Comparison of ENCODE assay signal across 14 cellular contexts in genomic region chr12:57272337-57273151, GRCh38. TPM values are rescaled to one million over a fixed set of nuclear protein-coding genes. Genes with fewer than 3 reads are reported as not detected.
DNase-seq lines count a peak whose midpoint lies in the region; ATAC-seq and TF ChIP-seq lines count a peak whose summit lies in the region.
"Had no signal": no experiment of that assay in that cellular context is flagged by ENCODE, and none has a peak within 500 bp of the region (broad histone marks: within the 10 kb centered on the region; RNA-seq: fewer than 3 reads in every experiment).

No MANE protein-coding gene starts in this region.

- DNase-seq in G401 (ENCODE audit: low spot score), result peak; percentile 60
- peak; percentile 100 for DNase-seq in SJCRH30
- peak; percentile 44 for DNase-seq in fibroblast of villous mesenchyme (ENCODE audit: low read depth)
- peak in 3 of 5 donors; percentile 37 to 46 (median 44) for DNase-seq in ovary
- no peak for DNase-seq in activated T-helper 2 cell treated with anti-CD3 and anti-CD28 coated beads, Interferon-gamma antibody, Interleukin-2, Interleukin-4, amounts not matched to agents 10 μg/mL and 5 μg/mL and 100 μg/mL, durations not matched to agents 14 hours and 24 hours and 36 hours (ENCODE audit: low spot score)
- no peak for DNase-seq in HAP-1 (ENCODE audit: low spot score in 2 of 2)
- no peak for DNase-seq in smooth muscle cell (lab: John Stamatoyannopoulos, UW; ENCODE audit: unreplicated experiment)
- DNase-seq: central memory CD4-positive, alpha-beta T cell; foreskin melanocyte; nucleus accumbens; SHP77; stimulated activated CD4-positive, alpha-beta T cell treated with anti-CD3 and anti-CD28 coated beads, Interleukin-1b, Interleukin-23, amount 100 ng/mL, for 48 hours; stimulated activated naive CD4-positive, alpha-beta T cell had no signal

- H3K4me1 Mint-ChIP-seq in activated T-helper 2 cell treated with anti-CD3 and anti-CD28 coated beads, Interferon-gamma antibody, Interleukin-2, Interleukin-4, amounts not matched to agents 10 μg/mL and 5 μg/mL and 100 μg/mL, durations not matched to agents 14 hours and 24 hours and 36 hours (ENCODE audit: low read depth), result peaks cover 9% of the 10 kb centered on the region

- H3K36me3 Mint-ChIP-seq in activated T-helper 2 cell treated with anti-CD3 and anti-CD28 coated beads, Interferon-gamma antibody, Interleukin-2, Interleukin-4, amounts not matched to agents 10 μg/mL and 5 μg/mL and 100 μg/mL, durations not matched to agents 14 hours and 24 hours and 36 hours (ENCODE audit: low read depth), result peaks cover 67% of the 10 kb centered on the region

- H3K4me2 ChIP-seq in smooth muscle cell, result no peak overlapping the region

- no peaks in the 10 kb centered on the region for H3F3A ChIP-seq in smooth muscle cell (ENCODE audit: low read depth)

- H3K27me3 ChIP-seq in SJCRH30, result no peaks in the 10 kb centered on the region
- H3K27me3 ChIP-seq in ovary, result no peaks in the 10 kb centered on the region
- no peaks in the 10 kb centered on the region for H3K27me3 ChIP-seq in HAP-1 (ENCODE audit: low read depth)
- H3K27me3 ChIP-seq in smooth muscle cell (ENCODE audit: low read depth), result no peaks in the 10 kb centered on the region

- peaks cover 40% of the 10 kb centered on the region for H3K4me1 ChIP-seq in SJCRH30
- H3K4me1 ChIP-seq in ovary (ENCODE audit: insufficient read depth), result peaks cover 5% of the 10 kb centered on the region
- no peaks in the 10 kb centered on the region for H3K4me1 ChIP-seq in HAP-1
- H3K4me1 ChIP-seq in smooth muscle cell (ENCODE audit: low read depth), result no peaks in the 10 kb centered on the region

- H3K27ac ChIP-seq in SJCRH30 (peak overlapping the region; percentile 98), ovary (no peak overlapping the region), smooth muscle cell (ENCODE audit: low read depth) (no peak overlapping the region)

- WGBS in ovary, 3 donors, result 27 to 37% (median 27%) methylated on average over 7 of the region's 7 CpGs
- 93% methylated on average over 5 of the region's 7 CpGs for WGBS in smooth muscle cell (ENCODE audit: low lambda C conversion rate)

- no peaks in the 10 kb centered on the region for H3K79me2 ChIP-seq in smooth muscle cell (ENCODE audit: low read depth)

- no peaks in the 10 kb centered on the region for H4K20me1 ChIP-seq in smooth muscle cell (ENCODE audit: low read depth)

- no peak for TF ChIP-seq EP300 in ovary (IDR thresholded peaks at IDR 0.05)

- H2AFZ ChIP-seq in smooth muscle cell (ENCODE audit: low read depth), result no peak overlapping the region

- no peaks in the 10 kb centered on the region for H3K9me3 ChIP-seq in SJCRH30 (replicated peaks)
- H3K9me3 ChIP-seq in ovary, result no peaks in the 10 kb centered on the region
- no peaks in the 10 kb centered on the region for H3K9me3 ChIP-seq in HAP-1
- no peaks in the 10 kb centered on the region for H3K9me3 ChIP-seq in smooth muscle cell (replicated peaks; ENCODE audit: low read depth)

- H3K9ac ChIP-seq in smooth muscle cell (ENCODE audit: low read depth), result no peak overlapping the region

- no peak for ATAC-seq in GM19397 (IDR thresholded peaks at IDR 0.05; ENCODE audit: unreplicated experiment)

- no peak overlapping the region for H3K4me3 Mint-ChIP-seq in activated T-helper 2 cell treated with anti-CD3 and anti-CD28 coated beads, Interferon-gamma antibody, Interleukin-2, Interleukin-4, amounts not matched to agents 10 μg/mL and 5 μg/mL and 100 μg/mL, durations not matched to agents 14 hours and 24 hours and 36 hours (ENCODE audit: low read depth)

- no peaks in the 10 kb centered on the region for H3K9me3 Mint-ChIP-seq in activated T-helper 2 cell treated with anti-CD3 and anti-CD28 coated beads, Interferon-gamma antibody, Interleukin-2, Interleukin-4, amounts not matched to agents 10 μg/mL and 5 μg/mL and 100 μg/mL, durations not matched to agents 14 hours and 24 hours and 36 hours

- TF ChIP-seq CTCF in fibroblast of villous mesenchyme (IDR thresholded peaks at IDR 0.05; ENCODE audit: insufficient read depth, low read depth, low read length) (no peak), ovary (IDR thresholded peaks at IDR 0.05) (no peak), smooth muscle cell (IDR thresholded peaks at IDR 0.05; ENCODE audit: borderline replicate concordance, insufficient read depth, poor library complexity, severe bottlenecking) (no peak)

- H3K4me3 ChIP-seq in SJCRH30, result peak overlapping the region; percentile 40
- no peak overlapping the region for H3K4me3 ChIP-seq in fibroblast of villous mesenchyme (ENCODE audit: low read depth, low read length)
- no peak overlapping the region for H3K4me3 ChIP-seq in ovary
- H3K4me3 ChIP-seq in HAP-1, result no peak overlapping the region
- H3K4me3 ChIP-seq in smooth muscle cell, result no peak overlapping the region

- H3K27me3 Mint-ChIP-seq in activated T-helper 2 cell treated with anti-CD3 and anti-CD28 coated beads, Interferon-gamma antibody, Interleukin-2, Interleukin-4, amounts not matched to agents 10 μg/mL and 5 μg/mL and 100 μg/mL, durations not matched to agents 14 hours and 24 hours and 36 hours (ENCODE audit: low read depth), result no peaks in the 10 kb centered on the region

- no peak overlapping the region for H3K27ac Mint-ChIP-seq in activated T-helper 2 cell treated with anti-CD3 and anti-CD28 coated beads, Interferon-gamma antibody, Interleukin-2, Interleukin-4, amounts not matched to agents 10 μg/mL and 5 μg/mL and 100 μg/mL, durations not matched to agents 14 hours and 24 hours and 36 hours

- no peak for TF ChIP-seq POLR2A in ovary (IDR thresholded peaks at IDR 0.05)

- H3K36me3 ChIP-seq in SJCRH30, result no peaks in the 10 kb centered on the region
- H3K36me3 ChIP-seq in ovary, result no peaks in the 10 kb centered on the region
- H3K36me3 ChIP-seq in HAP-1 (replicated peaks), result peaks cover 39% of the 10 kb centered on the region
- peaks cover 4% of the 10 kb centered on the region for H3K36me3 ChIP-seq in smooth muscle cell (ENCODE audit: low read depth)

- intact Hi-C loops in ovary (cut with DNase I), result no loop called here
- intact Hi-C loops in activated T-helper 2 cell treated with anti-CD3 and anti-CD28 coated beads, Interferon-gamma antibody, Interleukin-2, Interleukin-4, amounts not matched to agents 10 μg/mL and 5 μg/mL and 100 μg/mL, durations not matched to agents 14 hours and 24 hours and 36 hours (cut with micrococcal nuclease), result no loop called here

- in situ Hi-C loops in G401 (cut with HindIII; ENCODE audit: low sequenced_read_pairs) (no loop called here), HAP-1 (cut with MboI; ENCODE audit: low sequenced_read_pairs) (no loop called here)

RNA-seq across cellular contexts. Expression of gene STAC3, which starts 21.6 kb away (rescaled TPM):
- 0.14 TPM in 1 of 2 replicates, not detected in the other for total RNA-seq in G401 (2014; rRNA removed; shearing (Covaris generic))
- total RNA-seq in SJCRH30 (2014; rRNA removed; shearing (Covaris generic)), result 1,199 and 1,339 TPM in 2 replicates
- total RNA-seq in fibroblast of villous mesenchyme (0.32 and 1.3 TPM in 2 replicates), ovary (1 to 10 TPM in 6 of 7 donors, under 1 TPM in 1; 0.66 to 2.3 (median 1.8) TPM), smooth muscle cell (1.4 TPM in 1 of 2 replicates, not detected in the other)
- polyA plus RNA-seq in ovary (1 to 10 TPM in 1 of 2 donors, under 1 TPM in 1; 0.77 to 2.9 TPM), smooth muscle cell (not detected in 2 replicates)
- 5.6 and 6.1 TPM in 2 replicates for total RNA-seq in activated T-helper 2 cell treated with anti-CD3 and anti-CD28 coated beads, Interferon-gamma antibody, Interleukin-2, Interleukin-4, amounts not matched to agents 10 μg/mL and 5 μg/mL and 100 μg/mL, durations not matched to agents 14 hours and 24 hours and 36 hours

RNA-seq across cellular contexts. Expression of gene SHMT2, which starts 43.0 kb away (rescaled TPM):
- total RNA-seq in G401 (2014; rRNA removed; shearing (Covaris generic)), result 160 and 174 TPM in 2 replicates
- 1,504 and 1,712 TPM in 2 replicates for total RNA-seq in SJCRH30 (2014; rRNA removed; shearing (Covaris generic))
- total RNA-seq in fibroblast of villous mesenchyme, result 199 and 316 TPM in 2 replicates
- total RNA-seq in ovary, result 100 to 1,000 TPM in 1 of 7 donors, 10 to 100 TPM in 6; 32.3 to 185 (median 46.6) TPM
- polyA plus RNA-seq in ovary, result 10 to 100 TPM; 23.0 to 34.7 TPM
- 295 and 307 TPM in 2 replicates for total RNA-seq in activated T-helper 2 cell treated with anti-CD3 and anti-CD28 coated beads, Interferon-gamma antibody, Interleukin-2, Interleukin-4, amounts not matched to agents 10 μg/mL and 5 μg/mL and 100 μg/mL, durations not matched to agents 14 hours and 24 hours and 36 hours
- total RNA-seq in smooth muscle cell, result 82.1 and 117 TPM in 2 replicates
- 107 TPM in 2 replicates for polyA plus RNA-seq in smooth muscle cell

RNA-seq across cellular contexts. Expression of gene NXPH4, which starts 56.0 kb away (rescaled TPM):
- 0.49 TPM in 1 of 2 replicates, not detected in the other for total RNA-seq in G401 (2014; rRNA removed; shearing (Covaris generic))
- total RNA-seq in SJCRH30 (2014; rRNA removed; shearing (Covaris generic)), result 91.1 and 92.7 TPM in 2 replicates
- total RNA-seq in fibroblast of villous mesenchyme (1.3 and 1.6 TPM in 2 replicates), ovary (under 1 TPM in 1 of 7 donors, not detected in 6; 0.20 TPM), smooth muscle cell (1.6 and 3.9 TPM in 2 replicates)
- polyA plus RNA-seq in ovary (under 1 TPM in 1 of 2 donors, not detected in 1; 0.13 TPM), smooth muscle cell (8.5 and 10.7 TPM in 2 replicates)
- 0.82 and 0.90 TPM in 2 replicates for total RNA-seq in activated T-helper 2 cell treated with anti-CD3 and anti-CD28 coated beads, Interferon-gamma antibody, Interleukin-2, Interleukin-4, amounts not matched to agents 10 μg/mL and 5 μg/mL and 100 μg/mL, durations not matched to agents 14 hours and 24 hours and 36 hours

Comparison
In these comparisons a context has a peak if more than half of its experiments do, and no peak if none do; other contexts are left out.
1. DNase-seq: peak in G401 (single experiment), SJCRH30 (2 of 2), fibroblast of villous mesenchyme (single experiment) and ovary (3 of 5); none in activated T-helper 2 cell treated with anti-CD3 and anti-CD28 coated beads, Interferon-gamma antibody, Interleukin-2, Interleukin-4, amounts not matched to agents 10 μg/mL and 5 μg/mL and 100 μg/mL, durations not matched to agents 14 hours and 24 hours and 36 hours (single experiment), HAP-1 (0 of 2) and smooth muscle cell (single experiment).
2. RNA of gene STAC3, which starts 21.6 kb away (total RNA-seq): 1,199 to 1,339 TPM in SJCRH30; 5.6 to 6.1 TPM in activated T-helper 2 cell treated with anti-CD3 and anti-CD28 coated beads, Interferon-gamma antibody, Interleukin-2, Interleukin-4, amounts not matched to agents 10 μg/mL and 5 μg/mL and 100 μg/mL, durations not matched to agents 14 hours and 24 hours and 36 hours, 0.66 to 2.3 TPM in ovary, 1.4 TPM in smooth muscle cell, 0.32 to 1.3 TPM in fibroblast of villous mesenchyme and 0.14 TPM in G401; every median in the first group is over 100 times any median in the second.
3. RNA of gene NXPH4, which starts 56.0 kb away (total RNA-seq): 91.1 to 92.7 TPM in SJCRH30; 1.6 to 3.9 TPM in smooth muscle cell, 1.3 to 1.6 TPM in fibroblast of villous mesenchyme, 0.82 to 0.90 TPM in activated T-helper 2 cell treated with anti-CD3 and anti-CD28 coated beads, Interferon-gamma antibody, Interleukin-2, Interleukin-4, amounts not matched to agents 10 μg/mL and 5 μg/mL and 100 μg/mL, durations not matched to agents 14 hours and 24 hours and 36 hours, 0.49 TPM in G401 and 0.20 TPM in ovary; every median in the first group is over 10 times any median in the second.